ENCODE assay signal across 11 cellular contexts in genomic region chr12:124656214-124656516, GRCh38.
DNase-seq lines count a peak whose midpoint lies in the region; ATAC-seq and TF ChIP-seq lines count a peak whose summit lies in the region.
"Had no signal": no experiment of that assay in that cellular context is flagged by ENCODE, and none has a peak within 500 bp of the region (broad histone marks: within the 10 kb centered on the region; RNA-seq: fewer than 3 reads in every experiment).

No MANE protein-coding gene starts in this region.

- no peak overlapping the region for H3K14ac ChIP-seq in neuronal stem cell (ENCODE audit: low read length)

- H2BK12ac ChIP-seq in neuronal stem cell (ENCODE audit: low read length), result no peak overlapping the region

- no peak overlapping the region for H3K4ac ChIP-seq in neuronal stem cell (ENCODE audit: low read length)

- H3K4me3 Mint-ChIP-seq in type B pancreatic cell, result peak overlapping the region; percentile 82
- H3K4me3 Mint-ChIP-seq: activated T-cell treated with anti-CD3 and anti-CD28 coated beads, Interleukin-2, amount 50 U/mL, for 4 hours; nephron progenitor cell had no signal

- no peaks in the 10 kb centered on the region for H3K36me3 Mint-ChIP-seq in type B pancreatic cell

- H2AFZ ChIP-seq in neuronal stem cell (ENCODE audit: low read length), result no peak overlapping the region

- no peak overlapping the region for H3K4me2 ChIP-seq in neuronal stem cell (ENCODE audit: insufficient read depth, low read length, poor library complexity, severe bottlenecking)

- H4K91ac ChIP-seq in neuronal stem cell (ENCODE audit: low read depth, low read length, poor library complexity), result no peak overlapping the region

- TF ChIP-seq CTCF in RWPE1 (conservative IDR thresholded peaks at IDR 0.05; ENCODE audit: low read depth) (no peak), dorsolateral prefrontal cortex (IDR thresholded peaks at IDR 0.05 in 54 of 56, conservative IDR thresholded peaks at IDR 0.05 in 2 of 56; ENCODE audit: low read depth in 1 of 56, partially characterized antibody in 56 of 56) (no peak), type B pancreatic cell (conservative IDR thresholded peaks at IDR 0.05) (peak; percentile 38)

- no CpG with 5 or more reads among the region's 3 CpGs for WGBS in neuronal stem cell (ENCODE audit: extremely low coverage in 2 of 2, insufficient read length in 2 of 2, insufficient replicate concordance in 1 of 2), 2 donors

- no peak overlapping the region for H3K23ac ChIP-seq in neuronal stem cell (ENCODE audit: low read depth, low read length, poor library complexity)

- peak overlapping the region; percentile 15 for H3K9ac ChIP-seq in muscle layer of colon (ENCODE audit: low read length)
- no peak overlapping the region for H3K9ac ChIP-seq in neuronal stem cell (ENCODE audit: low read depth, low read length, poor library complexity)

- H3K27ac ChIP-seq in RWPE1 (peak overlapping the region; percentile 63), dorsolateral prefrontal cortex (peak overlapping the region; percentile 21 to 96 (median 91)), muscle layer of colon (ENCODE audit: low read depth, low read length) (peak overlapping the region; percentile 79), neuronal stem cell (replicated peaks; ENCODE audit: low read length) (no peak overlapping the region)

- H4K8ac ChIP-seq in neuronal stem cell (ENCODE audit: low read depth, low read length), result no peak overlapping the region

- H3K27me3 ChIP-seq in dorsolateral prefrontal cortex (no peaks in the 10 kb centered on the region), muscle layer of colon (ENCODE audit: control insufficient read depth in 1 of 2, insufficient read depth in 2 of 2, low read length in 2 of 2) (no peaks in the 10 kb centered on the region), neuronal stem cell (ENCODE audit: control insufficient read depth in 3 of 3, insufficient read depth in 3 of 3, low read depth in 1 of 3, low read length in 3 of 3) (peaks cover 0 to 47% (median 0%) of the 10 kb centered on the region in 3 experiments), H7 (ENCODE audit: control insufficient read depth, insufficient read depth, low read length) (no peaks in the 10 kb centered on the region)

- DNase-seq in RWPE1 (ENCODE audit: low spot score), result no peak
- DNase-seq in dorsolateral prefrontal cortex, result no peak
- DNase-seq in type B pancreatic cell (ENCODE audit: extremely low spot score, unreplicated experiment), result no peak
- no peak for DNase-seq in neuronal stem cell (ENCODE audit: low spot score)
- DNase-seq in H7, result no peak
- DNase-seq: activated CD4-positive, CD25-positive, alpha-beta regulatory T cell treated with anti-CD3 and anti-CD28 coated beads, Interleukin-2, amount 50 U/mL, for 72 hours; activated T-cell treated with anti-CD3 and anti-CD28 coated beads, Interleukin-2, amount 50 U/mL, for 4 hours; erythroblast had no signal

- ATAC-seq in GM18498 (IDR thresholded peaks at IDR 0.05; ENCODE audit: unreplicated experiment), result no peak
- ATAC-seq: activated T-cell treated with anti-CD3 and anti-CD28 coated beads, Interleukin-2, amount 50 U/mL, for 4 hours had no signal

- intact Hi-C loops in dorsolateral prefrontal cortex (cut with DNase I), result loop anchor here in 1 of 2 donors (5.0 kb wide), 1 partner anchor 101 kb away; no protein-coding TSS in a partner anchor

- H3K9me3 ChIP-seq in muscle layer of colon (ENCODE audit: low read length) (no peaks in the 10 kb centered on the region), neuronal stem cell (replicated peaks in 1 of 2; ENCODE audit: control insufficient read depth in 2 of 2, insufficient read depth in 1 of 2, low read depth in 1 of 2, low read length in 2 of 2) (no peaks in the 10 kb centered on the region)

- H3K27ac Mint-ChIP-seq in type B pancreatic cell, result peak overlapping the region; percentile 75
- H3K27ac Mint-ChIP-seq: nephron progenitor cell had no signal

- H3K27me3 Mint-ChIP-seq in type B pancreatic cell, result peaks cover 4% of the 10 kb centered on the region

- POLR2A ChIA-PET in RWPE1 (lab: Yijun Ruan, JAX; ENCODE audit: low non-redundant PET), result no interaction called here

- no peak overlapping the region for H2BK120ac ChIP-seq in neuronal stem cell (ENCODE audit: low read depth, low read length)

- H2BK15ac ChIP-seq in neuronal stem cell (ENCODE audit: low read length), result no peak overlapping the region

- H3K4me1 ChIP-seq in muscle layer of colon (ENCODE audit: insufficient read depth, low read length), result peaks cover 46% of the 10 kb centered on the region
- H3K4me1 ChIP-seq in neuronal stem cell (ENCODE audit: control insufficient read depth in 2 of 2, insufficient read depth in 1 of 2, low read depth in 1 of 2, low read length in 2 of 2), result peaks cover 7 to 21% of the 10 kb centered on the region in 2 donors

- no peaks in the 10 kb centered on the region for H3K79me1 ChIP-seq in neuronal stem cell (ENCODE audit: low read depth, low read length)

- no peaks in the 10 kb centered on the region for H3K9me3 Mint-ChIP-seq in type B pancreatic cell
- H3K9me3 Mint-ChIP-seq: activated T-cell treated with anti-CD3 and anti-CD28 coated beads, Interleukin-2, amount 50 U/mL, for 4 hours; nephron progenitor cell had no signal

- H3K36me3 ChIP-seq in muscle layer of colon (ENCODE audit: insufficient read depth, low read length) (no peaks in the 10 kb centered on the region), neuronal stem cell (replicated peaks in 1 of 2; ENCODE audit: control insufficient read depth in 2 of 2, insufficient read depth in 2 of 2, low read length in 2 of 2) (no peaks in the 10 kb centered on the region), H7 (replicated peaks; ENCODE audit: control insufficient read depth, insufficient read depth, low read length) (no peaks in the 10 kb centered on the region)

- H3K4me3 ChIP-seq in dorsolateral prefrontal cortex (peak overlapping the region in 7 of 59 donors; percentile 35 to 51 (median 39)), muscle layer of colon (ENCODE audit: low read depth in 1 of 2, low read length in 2 of 2) (no peak overlapping the region), neuronal stem cell (ENCODE audit: low read length in 2 of 2) (no peak overlapping the region), H7 (ENCODE audit: insufficient read depth, low read depth, low read length) (no peak overlapping the region)

- CTCF ChIA-PET in RWPE1 (lab: Yijun Ruan, JAX), result no interaction called here

- no peak overlapping the region for H3K18ac ChIP-seq in neuronal stem cell (ENCODE audit: low read length)

- no peak overlapping the region for H2AK5ac ChIP-seq in neuronal stem cell (ENCODE audit: low read depth, low read length)

- H2BK5ac ChIP-seq in neuronal stem cell (ENCODE audit: low read length), result no peak overlapping the region

- peaks cover 41% of the 10 kb centered on the region for H3K4me1 Mint-ChIP-seq in type B pancreatic cell (ENCODE audit: unreplicated experiment)
